ENCODE assay signal across 17 cellular contexts in the genomic region with DNA sequence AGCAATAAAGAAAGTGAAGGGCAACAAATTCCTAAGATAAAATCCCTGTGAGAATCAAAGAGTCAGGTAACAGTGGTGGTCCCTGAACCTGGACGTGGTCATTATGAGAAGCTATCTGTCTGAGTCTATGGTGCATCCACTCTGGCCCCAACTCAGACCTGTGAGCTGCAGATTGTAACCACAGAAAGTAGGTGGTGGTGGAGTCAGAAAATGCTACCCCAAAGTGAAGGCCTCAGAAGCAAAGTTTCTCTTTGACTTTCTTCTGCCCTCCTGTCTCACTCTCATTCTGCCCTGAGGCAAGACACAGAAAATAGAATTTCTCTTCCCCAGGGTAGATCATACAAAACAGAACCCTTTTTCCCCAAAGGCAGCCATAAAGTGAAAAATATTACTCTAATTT.
A peak's percentile ranks its signal among the peaks of the same experiment; 100 is the strongest.
DNase-seq lines count a peak whose midpoint lies in the region; ATAC-seq, FAIRE-seq and TF ChIP-seq lines count a peak whose summit lies in the region.
"Had no signal": no experiment of that assay in that cellular context is flagged by ENCODE, and none has a peak within 500 bp of the region (broad histone marks: within the 10 kb centered on the region; RNA-seq: fewer than 3 reads in every experiment).

No MANE protein-coding gene starts in this region.

- CTCF ChIA-PET in activated CD8-positive, alpha-beta memory T cell treated with anti-CD3 and anti-CD28 coated beads, Interleukin-2, amount 10 ng/mL, durations not matched to agents 7 days and 5 days (lab: Charles Lee): no interaction called here

- no peaks in the 10 kb centered on the region for H3K36me3 Mint-ChIP-seq in activated CD8-positive, alpha-beta memory T cell treated with anti-CD3 and anti-CD28 coated beads, Interleukin-2, amount 10 ng/mL, durations not matched to agents 7 days and 5 days
- H3K36me3 Mint-ChIP-seq in natural killer cell: no peaks in the 10 kb centered on the region

- intact Hi-C loops in natural killer cell (cut with micrococcal nuclease): no loop called here

- H3K27me3 ChIP-seq in osteoblast (ENCODE audit: insufficient read depth, low read length): no peaks in the 10 kb centered on the region
- H3K27me3 ChIP-seq: Peyer's patch had no signal

- no peak overlapping the region for H3K27ac Mint-ChIP-seq in activated CD8-positive, alpha-beta memory T cell treated with anti-CD3 and anti-CD28 coated beads, Interleukin-2, amount 10 ng/mL, durations not matched to agents 7 days and 5 days
- H3K27ac Mint-ChIP-seq in natural killer cell: no peak overlapping the region
- H3K27ac Mint-ChIP-seq: activated CD4-positive, alpha-beta T cell treated with anti-CD3 and anti-CD28 coated beads for 36 hours had no signal

- peaks cover 11% of the 10 kb centered on the region for H3K27me3 Mint-ChIP-seq in activated CD8-positive, alpha-beta memory T cell treated with anti-CD3 and anti-CD28 coated beads, Interleukin-2, amount 10 ng/mL, durations not matched to agents 7 days and 5 days
- H3K27me3 Mint-ChIP-seq in natural killer cell (ENCODE audit: low read depth in 2 of 2): peaks cover 0 to 2% of the 10 kb centered on the region in 2 donors

- no peak overlapping the region for H3K4me2 ChIP-seq in osteoblast (ENCODE audit: insufficient read depth, low read length)
- H3K4me2 ChIP-seq: smooth muscle cell had no signal

- TF ChIP-seq CTCF in osteoblast (IDR thresholded peaks at IDR 0.05; ENCODE audit: extremely low read depth, low read depth, low read length): no peak
- no peak for TF ChIP-seq CTCF in natural killer cell (IDR thresholded peaks at IDR 0.05)

- TF ChIP-seq POLR2A in GM18505 (IDR thresholded peaks at IDR 0.05; ENCODE audit: borderline replicate concordance, extremely low read depth, insufficient read depth, insufficient read length): no peak

- no peak for FAIRE-seq in urothelium cell line (lab: Jason Lieb, UNC)

- H3K9me3 ChIP-seq in osteoblast (ENCODE audit: low read depth, low read length): no peaks in the 10 kb centered on the region
- H3K9me3 ChIP-seq: Peyer's patch had no signal

- H3K4me1 ChIP-seq in osteoblast (ENCODE audit: insufficient read depth, low read length): peaks cover 19% of the 10 kb centered on the region
- H3K4me1 ChIP-seq: Peyer's patch had no signal

- no peaks in the 10 kb centered on the region for H3K79me2 ChIP-seq in osteoblast (ENCODE audit: insufficient read depth, low read length)

- H3K4me3 ChIP-seq in osteoblast (ENCODE audit: insufficient read depth, low read length): no peak overlapping the region
- H3K4me3 ChIP-seq: Peyer's patch, smooth muscle cell had no signal

- H3K36me3 ChIP-seq in osteoblast (ENCODE audit: insufficient read depth, low read length): no peaks in the 10 kb centered on the region
- H3K36me3 ChIP-seq: Peyer's patch had no signal

- peak; percentile 55 for ATAC-seq in activated CD8-positive, alpha-beta memory T cell treated with anti-CD3 and anti-CD28 coated beads, Interleukin-2, amount 10 ng/mL, durations not matched to agents 7 days and 5 days
- ATAC-seq in HG02610 (IDR thresholded peaks at IDR 0.05; ENCODE audit: unreplicated experiment) (peak; percentile 88), HG03175 (IDR thresholded peaks at IDR 0.05; ENCODE audit: unreplicated experiment) (peak; percentile 78), GM18505 (IDR thresholded peaks at IDR 0.05; ENCODE audit: unreplicated experiment) (no peak), natural killer cell (no peak)
- ATAC-seq: activated CD4-positive, alpha-beta T cell treated with anti-CD3 and anti-CD28 coated beads for 36 hours had no signal

- H3K27ac ChIP-seq in osteoblast (ENCODE audit: low read depth, low read length): no peak overlapping the region
- H3K27ac ChIP-seq: 22Rv1, HL-60, Peyer's patch had no signal

- H3K4me1 Mint-ChIP-seq in activated CD8-positive, alpha-beta memory T cell treated with anti-CD3 and anti-CD28 coated beads, Interleukin-2, amount 10 ng/mL, durations not matched to agents 7 days and 5 days: peaks cover 11% of the 10 kb centered on the region
- H3K4me1 Mint-ChIP-seq in natural killer cell: peaks cover 4 to 5% of the 10 kb centered on the region in 2 donors

- no peaks in the 10 kb centered on the region for H3K9me3 Mint-ChIP-seq in activated CD8-positive, alpha-beta memory T cell treated with anti-CD3 and anti-CD28 coated beads, Interleukin-2, amount 10 ng/mL, durations not matched to agents 7 days and 5 days (ENCODE audit: low read depth)
- H3K9me3 Mint-ChIP-seq in natural killer cell: peaks cover 0 to 4% of the 10 kb centered on the region in 2 donors

- no peaks in the 10 kb centered on the region for H4K20me1 ChIP-seq in osteoblast (ENCODE audit: insufficient read depth, low read length)

- peak overlapping the region; percentile 21 for H2AFZ ChIP-seq in osteoblast (ENCODE audit: low read length)

- no peak for DNase-seq in activated CD8-positive, alpha-beta memory T cell treated with anti-CD3 and anti-CD28 coated beads, Interleukin-2, amount 10 ng/mL, durations not matched to agents 7 days and 5 days
- DNase-seq in activated CD8-positive, alpha-beta memory T cell treated with anti-CD3 and anti-CD28 coated beads, Interleukin-2, amount 50 U/mL, for 48 hours: no peak
- DNase-seq in osteoblast (ENCODE audit: insufficient read length, low spot score, missing footprints) (no peak), urothelium cell line (ENCODE audit: low spot score) (no peak), natural killer cell (no peak)
- DNase-seq: activated CD4-positive, alpha-beta T cell treated with anti-CD3 and anti-CD28 coated beads for 36 hours; foreskin fibroblast; GDM1; mesendoderm; Peyer's patch; trophoblast cell had no signal

- no peak overlapping the region for H3K4me3 Mint-ChIP-seq in activated CD8-positive, alpha-beta memory T cell treated with anti-CD3 and anti-CD28 coated beads, Interleukin-2, amount 10 ng/mL, durations not matched to agents 7 days and 5 days
- no peak overlapping the region for H3K4me3 Mint-ChIP-seq in natural killer cell
- H3K4me3 Mint-ChIP-seq: activated CD4-positive, alpha-beta T cell treated with anti-CD3 and anti-CD28 coated beads for 36 hours had no signal

Comparison
In these comparisons a context has a peak if more than half of its experiments do, and no peak if none do; other contexts are left out.
1. ATAC-seq: peak in activated CD8-positive, alpha-beta memory T cell treated with anti-CD3 and anti-CD28 coated beads, Interleukin-2, amount 10 ng/mL, durations not matched to agents 7 days and 5 days (single experiment), HG02610 (single experiment) and HG03175 (single experiment); none in GM18505 (single experiment) and natural killer cell (0 of 3).